In genomic region chr3:112348945-112349344, GRCh38 we compare ENCODE assay signal across 1 cellular context.
TF ChIP-seq lines count a peak whose summit lies in the region.

No MANE protein-coding gene starts in this region.

TF ChIP-seq in GM12878, 131 proteins besides CTCF, POLR2A, EP300 and RAD21:
- TF ChIP-seq MTA3 (IDR thresholded peaks at IDR 0.05; ENCODE audit: borderline replicate concordance, low read length), result no peak
- TF ChIP-seq ZNF217 (IDR thresholded peaks at IDR 0.05), result no peak
- peak; percentile 11; the same call in 1 of the 2 replicates for TF ChIP-seq SPI1 (IDR thresholded peaks at IDR 0.05; ENCODE audit: borderline replicate concordance, insufficient read depth, low read depth, low read length)
- no peak for TF ChIP-seq IKZF2 (IDR thresholded peaks at IDR 0.05)
- TF ChIP-seq POLR2AphosphoS5 (IDR thresholded peaks at IDR 0.05; ENCODE audit: low read length), result no peak
- no peak for TF ChIP-seq SMAD1 (IDR thresholded peaks at IDR 0.05; ENCODE audit: low read depth, partially characterized antibody)
- TF ChIP-seq BCL11A (IDR thresholded peaks at IDR 0.05; ENCODE audit: low read depth, low read length), result no peak
- no peak for TF ChIP-seq POU2F2 (IDR thresholded peaks at IDR 0.05; ENCODE audit: borderline replicate concordance, low read depth, low read length)
